Comparison of ENCODE assay signal across 8 cellular contexts in genomic region chr3:38738630-38739395, GRCh38.
DNase-seq lines count a peak whose midpoint lies in the region; ATAC-seq lines count a peak whose summit lies in the region.

No MANE protein-coding gene starts in this region.

- H3K27me3 Mint-ChIP-seq in activated T-helper 1 cell treated with anti-CD3 and anti-CD28 coated beads, Interleukin-12 subunit alpha, Interleukin-12 subunit beta, Interleukin-2, Interleukin-4 antibody, amounts not matched to agents 30 ng/mL and 10 ng/mL and 1 ng/mL, durations not matched to agents 14 hours and 24 hours and 36 hours (ENCODE audit: insufficient read depth) = peaks cover 5% of the 10 kb centered on the region

- DNase-seq in activated T-cell treated with anti-CD3 and anti-CD28 coated beads, Interleukin-2, amount 50 U/mL, for 48 hours = peak; percentile 56 to 57
- DNase-seq in activated T-cell treated with anti-CD3 and anti-CD28 coated beads for 4 hours = no peak
- peak; percentile 20 to 44 for DNase-seq in Kasumi-1 (lab: John Stamatoyannopoulos, UW)
- peak; percentile 4 for DNase-seq in activated T-helper 1 cell treated with anti-CD3 and anti-CD28 coated beads, Interleukin-12 subunit alpha, Interleukin-12 subunit beta, Interleukin-2, Interleukin-4 antibody, amounts not matched to agents 30 ng/mL and 10 ng/mL and 1 ng/mL, durations not matched to agents 14 hours and 24 hours and 36 hours (ENCODE audit: low spot score)
- DNase-seq in kidney glomerular epithelial cell (lab: John Stamatoyannopoulos, UW) = peak; percentile 54

- no peaks in the 10 kb centered on the region for H3K4me1 Mint-ChIP-seq in activated T-helper 1 cell treated with anti-CD3 and anti-CD28 coated beads, Interleukin-12 subunit alpha, Interleukin-12 subunit beta, Interleukin-2, Interleukin-4 antibody, amounts not matched to agents 30 ng/mL and 10 ng/mL and 1 ng/mL, durations not matched to agents 14 hours and 24 hours and 36 hours (ENCODE audit: low read depth)

- H3K4me3 Mint-ChIP-seq in activated T-helper 1 cell treated with anti-CD3 and anti-CD28 coated beads, Interleukin-12 subunit alpha, Interleukin-12 subunit beta, Interleukin-2, Interleukin-4 antibody, amounts not matched to agents 30 ng/mL and 10 ng/mL and 1 ng/mL, durations not matched to agents 14 hours and 24 hours and 36 hours = no peak overlapping the region

- no peak overlapping the region for H3K27ac Mint-ChIP-seq in activated T-helper 1 cell treated with anti-CD3 and anti-CD28 coated beads, Interleukin-12 subunit alpha, Interleukin-12 subunit beta, Interleukin-2, Interleukin-4 antibody, amounts not matched to agents 30 ng/mL and 10 ng/mL and 1 ng/mL, durations not matched to agents 14 hours and 24 hours and 36 hours

- H3K36me3 Mint-ChIP-seq in activated T-helper 1 cell treated with anti-CD3 and anti-CD28 coated beads, Interleukin-12 subunit alpha, Interleukin-12 subunit beta, Interleukin-2, Interleukin-4 antibody, amounts not matched to agents 30 ng/mL and 10 ng/mL and 1 ng/mL, durations not matched to agents 14 hours and 24 hours and 36 hours (ENCODE audit: low read depth) = no peaks in the 10 kb centered on the region

- H3K9me3 Mint-ChIP-seq in activated T-helper 1 cell treated with anti-CD3 and anti-CD28 coated beads, Interleukin-12 subunit alpha, Interleukin-12 subunit beta, Interleukin-2, Interleukin-4 antibody, amounts not matched to agents 30 ng/mL and 10 ng/mL and 1 ng/mL, durations not matched to agents 14 hours and 24 hours and 36 hours = no peaks in the 10 kb centered on the region

- intact Hi-C loops in activated T-helper 1 cell treated with anti-CD3 and anti-CD28 coated beads, Interleukin-12 subunit alpha, Interleukin-12 subunit beta, Interleukin-2, Interleukin-4 antibody, amounts not matched to agents 30 ng/mL and 10 ng/mL and 1 ng/mL, durations not matched to agents 14 hours and 24 hours and 36 hours (cut with micrococcal nuclease) = loop anchor here (1.0 kb wide), 1 partner anchor 261 kb away; no protein-coding TSS in a partner anchor

- ATAC-seq in HG02970 (IDR thresholded peaks at IDR 0.05; ENCODE audit: low FRiP score, unreplicated experiment) (no peak), GM18511 (IDR thresholded peaks at IDR 0.05; ENCODE audit: unreplicated experiment) (no peak), HG03460 (IDR thresholded peaks at IDR 0.05; ENCODE audit: unreplicated experiment) (no peak)
